In the genomic region with DNA sequence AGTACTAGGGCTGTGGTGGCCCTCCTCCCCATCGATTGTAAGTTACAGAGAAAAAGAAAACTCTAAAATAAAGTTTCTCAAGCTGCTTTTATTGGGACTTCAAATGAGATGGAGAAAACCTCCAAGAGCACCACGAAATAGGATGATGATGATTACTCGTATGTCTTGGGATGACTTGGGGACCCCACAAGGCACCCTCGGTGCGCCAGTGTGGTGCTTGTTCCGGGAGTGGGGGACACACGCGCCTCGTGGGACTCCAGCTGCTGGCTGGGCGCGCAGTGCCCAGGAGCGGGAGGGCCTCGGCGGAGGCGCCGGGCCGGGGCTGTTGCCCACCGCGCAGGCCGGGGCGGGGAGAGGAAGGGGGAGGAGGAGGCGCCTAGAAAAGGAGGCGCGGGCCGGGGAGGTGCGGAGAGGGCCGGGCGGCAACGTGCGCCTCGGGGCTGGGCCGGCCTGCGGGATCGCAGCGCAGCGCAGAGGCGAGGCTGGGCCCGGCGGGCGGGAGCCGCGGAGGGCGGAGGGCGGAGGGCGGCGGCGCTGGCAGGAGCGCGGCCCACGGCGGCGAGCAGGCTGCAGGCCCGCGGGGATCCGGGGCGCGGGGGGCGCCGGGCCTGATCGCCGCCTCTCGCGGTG, we compare ENCODE assay signal across 9 cellular contexts. TPM values are rescaled to one million over a fixed set of nuclear protein-coding genes. Genes with fewer than 3 reads are reported as not detected.
DNase-seq lines count a peak whose midpoint lies in the region; ATAC-seq, FAIRE-seq and TF ChIP-seq lines count a peak whose summit lies in the region.
"Had no signal": no experiment of that assay in that cellular context is flagged by ENCODE, and none has a peak within 500 bp of the region (broad histone marks: within the 10 kb centered on the region; RNA-seq: fewer than 3 reads in every experiment).

RFLNA (plus strand) TSS at position 408 of the 630 bp plus-strand sequence. CDS start 337 bp downstream, outside the sequence.

- H3K4me2 ChIP-seq in endothelial cell of umbilical vein (ENCODE audit: insufficient read depth, low read length), result peak within 1 kb of the TSS; percentile 71

- POLR2A ChIA-PET in endothelial cell of umbilical vein (lab: Charles Lee), result no interaction called here

- H3K79me2 ChIP-seq in endothelial cell of umbilical vein (ENCODE audit: control insufficient read depth, insufficient read depth, low read length), result peaks cover 43% of the 10 kb centered on the region

- BruUV-seq in endothelial cell of umbilical vein (replicated peaks; lab: Mats Ljungman, UMichigan), result no TSS peak

- no peaks in the 10 kb centered on the region for H3K9me1 ChIP-seq in endothelial cell of umbilical vein (replicated peaks; ENCODE audit: control insufficient read depth, extremely low read depth, insufficient read depth, low read length)

- H3K36me3 Mint-ChIP-seq in nephron (ENCODE audit: low read depth), result peaks cover 5% of the 10 kb centered on the region

- H3K9me3 ChIP-seq in endothelial cell of umbilical vein (replicated peaks; ENCODE audit: control insufficient read depth, insufficient read depth, low read length) (no peaks in the 10 kb centered on the region), aorta (ENCODE audit: control insufficient read depth, low read length) (no peaks in the 10 kb centered on the region), spleen (no peaks in the 10 kb centered on the region)

- TF ChIP-seq POLR2A in endothelial cell of umbilical vein (IDR thresholded peaks at IDR 0.05; ENCODE audit: low read depth, low read length) (peak; percentile 85), spleen (IDR thresholded peaks at IDR 0.05) (no peak)

- WGBS in aorta, 2 donors, result 2 to 3% methylated on average over 32 to 63 of the region's 63 CpGs
- WGBS in spleen, 5 donors, result 5 to 7% (median 6%) methylated on average over 27 to 63 of the region's 63 CpGs

- no peak within 1 kb of the TSS for H3K27ac Mint-ChIP-seq in stimulated activated naive CD8-positive, alpha-beta T cell treated with anti-CD3 and anti-CD28 coated beads, Interleukin-15, amount 100 ng/mL, for 72 hours
- H3K27ac Mint-ChIP-seq in nephron, result peak within 1 kb of the TSS; percentile 37 to 87 (median 65)

- intact Hi-C loops in endothelial cell of umbilical vein (cut with micrococcal nuclease) (loop anchor here (5.0 kb wide), 1 partner anchor 242 kb away; no protein-coding TSS in a partner anchor), aorta (cut with DNase I) (no loop called here), spleen (cut with DNase I; ENCODE audit: low total_unique reads) (loop anchor here (10.0 kb wide), 1 partner anchor 230 kb away; no protein-coding TSS in a partner anchor)

- H4K20me1 ChIP-seq in endothelial cell of umbilical vein (replicated peaks; ENCODE audit: control insufficient read depth, extremely low read depth, insufficient read depth, low read length), result no peaks in the 10 kb centered on the region

- no peaks in the 10 kb centered on the region for H3K27me3 ChIP-seq in endothelial cell of umbilical vein (ENCODE audit: control insufficient read depth in 2 of 2, insufficient read depth in 2 of 2, low read length in 2 of 2)
- no peaks in the 10 kb centered on the region for H3K27me3 ChIP-seq in aorta (ENCODE audit: control insufficient read depth in 1 of 2, insufficient read depth in 2 of 2, low read length in 1 of 2)
- peaks cover 0 to 70% (median 38%) of the 10 kb centered on the region in 7 donors for H3K27me3 ChIP-seq in spleen (replicated peaks in 1 of 7)

- peak within 1 kb of the TSS; percentile 57 for H3K27ac ChIP-seq in endothelial cell of umbilical vein (ENCODE audit: insufficient read depth, low read depth, low read length)
- H3K27ac ChIP-seq in aorta (ENCODE audit: low read depth in 1 of 2, low read length in 2 of 2), result no peak within 1 kb of the TSS
- H3K27ac ChIP-seq in spleen, result no peak within 1 kb of the TSS

- H3K4me1 ChIP-seq in endothelial cell of umbilical vein (ENCODE audit: control insufficient read depth, extremely low read depth, insufficient read depth, low read length), result peaks cover 21% of the 10 kb centered on the region
- no peaks in the 10 kb centered on the region for H3K4me1 ChIP-seq in aorta (ENCODE audit: control insufficient read depth in 1 of 2, insufficient read depth in 2 of 2, low read length in 2 of 2)
- peaks cover 0 to 21% (median 13%) of the 10 kb centered on the region in 6 donors for H3K4me1 ChIP-seq in spleen

- ATAC-seq in stimulated activated naive CD8-positive, alpha-beta T cell treated with anti-CD3 and anti-CD28 coated beads, Interleukin-15, amount 100 ng/mL, for 72 hours, result peak; percentile 53
- no peak for ATAC-seq in stimulated activated naive CD8-positive, alpha-beta T cell treated with anti-CD3 and anti-CD28 coated beads, Interleukin-15, Interleukin-2, amounts not matched to agents 100 U/mL and 50 U/mL, for 24 hours
- ATAC-seq in aorta (ENCODE audit: low FRiP score), result peak; percentile 21

- H3K36me3 ChIP-seq in endothelial cell of umbilical vein (ENCODE audit: control insufficient read depth in 2 of 2, extremely low read depth in 1 of 2, insufficient read depth in 2 of 2, low read length in 2 of 2), result no peaks in the 10 kb centered on the region
- no peaks in the 10 kb centered on the region for H3K36me3 ChIP-seq in aorta (ENCODE audit: control insufficient read depth in 1 of 2, insufficient read depth in 2 of 2, low read length in 1 of 2)
- no peaks in the 10 kb centered on the region for H3K36me3 ChIP-seq in spleen

- DNase-seq in stimulated activated naive CD8-positive, alpha-beta T cell treated with anti-CD3 and anti-CD28 coated beads, Interleukin-15, amount 100 ng/mL, for 72 hours, result no peak
- DNase-seq in stimulated activated naive CD8-positive, alpha-beta T cell treated with anti-CD3 and anti-CD28 coated beads, Interleukin-15, Interleukin-2, amounts not matched to agents 100 U/mL and 50 U/mL, for 24 hours, result no peak
- DNase-seq in endothelial cell of umbilical vein (ENCODE audit: low read depth, low spot score) (peak; percentile 42), aorta (peak; percentile 47 to 75), spleen (no peak), GM19238 (ENCODE audit: insufficient read length, low spot score) (no peak), DMS153 treated with DMSO at 0.1 percent for 48 hours (lab: John Stamatoyannopoulos, UW; ENCODE audit: unreplicated experiment) (no peak)
- DNase-seq: DMS153 had no signal

- peaks cover 53% of the 10 kb centered on the region for H3K27me3 Mint-ChIP-seq in stimulated activated naive CD8-positive, alpha-beta T cell treated with anti-CD3 and anti-CD28 coated beads, Interleukin-15, amount 100 ng/mL, for 72 hours
- peaks cover 31% of the 10 kb centered on the region for H3K27me3 Mint-ChIP-seq in nephron (ENCODE audit: low read depth)

- H3K4me3 ChIP-seq in endothelial cell of umbilical vein (replicated peaks in 1 of 3; ENCODE audit: insufficient read depth in 1 of 3, low read depth in 1 of 3, low read length in 3 of 3) (peak within 1 kb of the TSS; percentile 58 to 76 (median 62)), aorta (ENCODE audit: low read length in 2 of 2) (peak within 1 kb of the TSS; percentile 5 to 23), spleen (peak within 1 kb of the TSS in 1 of 8 donors; percentile 44)

- FAIRE-seq in endothelial cell of umbilical vein (lab: Jason Lieb, UNC), result peak; percentile 46

- no peak for TF ChIP-seq CTCF in endothelial cell of umbilical vein (IDR thresholded peaks at IDR 0.05; ENCODE audit: extremely low read depth in 1 of 2, insufficient read depth in 1 of 2, low read depth in 1 of 2, low read length in 2 of 2)
- no peak for TF ChIP-seq CTCF in nephron (IDR thresholded peaks at IDR 0.05; ENCODE audit: unreplicated experiment in 3 of 3)
- no peak for TF ChIP-seq CTCF in spleen (IDR thresholded peaks at IDR 0.05 in 8 of 11, conservative IDR thresholded peaks at IDR 0.05 in 3 of 11)

- peak within 1 kb of the TSS; percentile 69 for H2AFZ ChIP-seq in endothelial cell of umbilical vein (ENCODE audit: low read depth, low read length)

- H3K4me1 Mint-ChIP-seq in stimulated activated naive CD8-positive, alpha-beta T cell treated with anti-CD3 and anti-CD28 coated beads, Interleukin-15, amount 100 ng/mL, for 72 hours, result peaks cover 13% of the 10 kb centered on the region
- H3K4me1 Mint-ChIP-seq in nephron, result peaks cover 39% of the 10 kb centered on the region

- CTCF ChIA-PET in endothelial cell of umbilical vein (lab: Charles Lee), result interaction anchor here (1.0 to 2.0 kb wide), 2 partner anchors 141 to 241 kb away, joined by 3 to 16 read pairs; no protein-coding TSS in a partner anchor

- H3K4me3 Mint-ChIP-seq in stimulated activated naive CD8-positive, alpha-beta T cell treated with anti-CD3 and anti-CD28 coated beads, Interleukin-15, amount 100 ng/mL, for 72 hours, result peak within 1 kb of the TSS; percentile 35 to 41
- peak within 1 kb of the TSS; percentile 92 to 95 (median 93) for H3K4me3 Mint-ChIP-seq in nephron

- dilution Hi-C loops in endothelial cell of umbilical vein (cut with MboI; ENCODE audit: extremely low pct_ligation_motif_present, low sequenced_read_pairs), result no loop called here

- H3K9ac ChIP-seq in endothelial cell of umbilical vein (replicated peaks; ENCODE audit: extremely low read depth, insufficient read depth, low read length), result peak within 1 kb of the TSS; percentile 37

- H3K9me3 Mint-ChIP-seq in stimulated activated naive CD8-positive, alpha-beta T cell treated with anti-CD3 and anti-CD28 coated beads, Interleukin-15, amount 100 ng/mL, for 72 hours, result no peaks in the 10 kb centered on the region
- no peaks in the 10 kb centered on the region for H3K9me3 Mint-ChIP-seq in nephron

TF ChIP-seq in endothelial cell of umbilical vein, 7 proteins besides CTCF, POLR2A, EP300 and RAD21:
- TF ChIP-seq GATA2 (IDR thresholded peaks at IDR 0.05; ENCODE audit: insufficient read depth, insufficient read length, low read depth, low read length) (no peak), POLR2AphosphoS5 (IDR thresholded peaks at IDR 0.05; ENCODE audit: insufficient read depth, low read depth, low read length) (peak; percentile 86), FOS (IDR thresholded peaks at IDR 0.05; ENCODE audit: borderline replicate concordance, insufficient read depth, low read length) (no peak)

RNA-seq across cellular contexts. Expression of gene RFLNA, which starts in this region (rescaled TPM):
- total RNA-seq in endothelial cell of umbilical vein (3.4 and 19.7 TPM in 2 replicates), aorta (1 to 10 TPM; 1.2 to 1.9 TPM), spleen (under 1 TPM in 1 of 7 donors, not detected in 6; 0.13 TPM)
- polyA plus RNA-seq in endothelial cell of umbilical vein (24.5 and 51.1 TPM in 2 replicates), aorta (1 to 10 TPM; 1.6 to 6.8 TPM), spleen (under 1 TPM; 0.04 to 0.35 (median 0.29) TPM)
- 28.4 and 36.0 TPM in 2 replicates for polyA plus RNA-seq in endothelial cell of umbilical vein (2011; cell fraction: cytosol; rRNA removed)
- 22.4 and 26.9 TPM in 2 replicates for polyA plus RNA-seq in endothelial cell of umbilical vein (2011; cell fraction: nucleus; rRNA removed)
- 107 and 123 TPM in 2 replicates for polyA plus RNA-seq in endothelial cell of umbilical vein (2012)
- 22.9 and 29.5 TPM in 2 replicates for polyA minus RNA-seq in endothelial cell of umbilical vein
- polyA minus RNA-seq in endothelial cell of umbilical vein (2011; cell fraction: cytosol; rRNA and poly(A)+ RNA removed), result not detected
- polyA minus RNA-seq in endothelial cell of umbilical vein (2011; cell fraction: nucleus; rRNA and poly(A)+ RNA removed), result 4.8 and 10.7 TPM in 2 replicates

Comparison
In these comparisons a context has a peak if more than half of its experiments do, and no peak if none do; other contexts are left out.
1. DNase-seq: peak in endothelial cell of umbilical vein (single experiment) and aorta (2 of 2); none in stimulated activated naive CD8-positive, alpha-beta T cell treated with anti-CD3 and anti-CD28 coated beads, Interleukin-15, amount 100 ng/mL, for 72 hours (0 of 2), stimulated activated naive CD8-positive, alpha-beta T cell treated with anti-CD3 and anti-CD28 coated beads, Interleukin-15, Interleukin-2, amounts not matched to agents 100 U/mL and 50 U/mL, for 24 hours (single experiment), spleen (single experiment), GM19238 (single experiment) and DMS153 treated with DMSO at 0.1 percent for 48 hours (single experiment).
2. H3K27ac Mint-ChIP-seq: peak in nephron (3 of 3); none in stimulated activated naive CD8-positive, alpha-beta T cell treated with anti-CD3 and anti-CD28 coated beads, Interleukin-15, amount 100 ng/mL, for 72 hours (0 of 2).
3. intact Hi-C loops: an anchor here in endothelial cell of umbilical vein (5.0 kb wide) and spleen (10.0 kb wide); none called in aorta.